Comparison of ENCODE assay signal across 8 cellular contexts in genomic region chr2:10120158-10120937, GRCh38. TPM values are rescaled to one million over a fixed set of nuclear protein-coding genes. Genes with fewer than 3 reads are reported as not detected.
DNase-seq lines count a peak whose midpoint lies in the region; ATAC-seq lines count a peak whose summit lies in the region.

No MANE protein-coding gene starts in this region.

- H3K27ac ChIP-seq in muscle layer of duodenum (ENCODE audit: low read length): peak overlapping the region; percentile 39

- H3K36me3 ChIP-seq in muscle layer of duodenum (ENCODE audit: control insufficient read depth in 1 of 2, insufficient read depth in 2 of 2, low read length in 2 of 2): no peaks in the 10 kb centered on the region

- ATAC-seq in GM21723 (IDR thresholded peaks at IDR 0.05; ENCODE audit: unreplicated experiment) (peak; percentile 55), esophagus mucosa (peak; percentile 86)

- peak overlapping the region; percentile 91 for H3K4me3 ChIP-seq in Jurkat, Clone E6-1 (ENCODE audit: low read length)
- peak overlapping the region; percentile 72 to 78 for H3K4me3 ChIP-seq in muscle layer of duodenum (ENCODE audit: low read depth in 1 of 2, low read length in 2 of 2)

- peaks cover 0 to 33% of the 10 kb centered on the region in 2 donors for H3K4me1 ChIP-seq in muscle layer of duodenum (ENCODE audit: control insufficient read depth in 1 of 2, insufficient read depth in 2 of 2, low read length in 2 of 2)

- H3K27me3 ChIP-seq in muscle layer of duodenum (ENCODE audit: low read depth, low read length): peaks cover 9% of the 10 kb centered on the region

- H3K9me3 ChIP-seq in muscle layer of duodenum (ENCODE audit: control insufficient read depth in 1 of 2, low read length in 2 of 2): no peaks in the 10 kb centered on the region

- DNase-seq in DMS53 treated with DMSO at 0.1 percent for 48 hours (lab: John Stamatoyannopoulos, UW; ENCODE audit: unreplicated experiment): peak; percentile 82
- DNase-seq in Jurkat, Clone E6-1 (ENCODE audit: low read depth, low spot score): peak; percentile 95
- DNase-seq in OCI-M1 (lab: John Stamatoyannopoulos, UW): peak; percentile 97
- DNase-seq in activated T-cell treated with anti-CD3 and anti-CD28 coated beads for 24 hours (ENCODE audit: low read depth): peak; percentile 89
- peak; percentile 87 for DNase-seq in stimulated activated CD8-positive, alpha-beta memory T cell treated with anti-CD3 and anti-CD28 coated beads, Interleukin-7, amount 100 ng/mL, for 24 hours (ENCODE audit: low read depth)

RNA-seq across cellular contexts. Expression of gene RRM2, which starts 2.2 kb away (rescaled TPM):
- polyA plus RNA-seq in Jurkat, Clone E6-1 (2012; ENCODE audit: insufficient read depth, insufficient read length): 564 TPM
- 66.4 TPM for total RNA-seq in esophagus mucosa

RNA-seq across cellular contexts. Expression of gene CYS1, which starts 40.1 kb away (rescaled TPM):
- not detected for polyA plus RNA-seq in Jurkat, Clone E6-1 (2012; ENCODE audit: insufficient read depth, insufficient read length)
- total RNA-seq in esophagus mucosa: 0.52 TPM

Comparison
In these comparisons a context has a peak if more than half of its experiments do, and no peak if none do; other contexts are left out.
1. Peak in every context shown above with its lines: DNase-seq, ATAC-seq, H3K4me3 ChIP-seq and H3K27ac ChIP-seq.